In the genomic region with DNA sequence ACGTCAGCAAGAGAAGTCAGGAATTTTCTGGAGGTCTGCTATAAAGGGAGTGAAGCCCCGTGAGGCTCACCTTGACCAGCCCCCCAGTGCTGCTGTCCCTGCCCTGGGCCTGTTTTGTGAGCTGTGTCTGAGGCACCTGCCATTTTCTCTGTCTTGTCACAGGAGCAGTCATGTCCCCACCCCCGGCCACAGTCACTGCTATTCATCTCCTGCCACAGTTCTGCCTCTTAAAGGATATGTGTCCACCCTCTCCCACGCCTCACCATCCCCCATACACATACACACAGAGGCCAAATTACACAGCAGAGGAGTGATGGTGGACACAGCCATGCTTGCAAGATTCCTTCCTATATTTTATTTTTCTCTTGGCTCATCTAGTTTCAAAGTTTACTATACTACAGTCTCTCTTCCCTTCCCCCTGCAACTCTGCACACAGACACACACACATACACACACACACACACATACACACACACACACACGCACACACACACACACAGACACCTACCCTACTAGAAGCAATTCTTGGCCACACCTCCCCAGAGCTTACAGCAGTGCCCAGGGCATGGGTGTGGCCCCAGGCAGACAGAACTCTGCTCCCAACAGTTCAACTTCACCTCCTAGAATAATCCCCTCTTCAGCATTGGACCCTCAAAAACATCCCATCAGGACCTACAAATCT, we compare ENCODE assay signal across 11 cellular contexts.
DNase-seq lines count a peak whose midpoint lies in the region; ATAC-seq, FAIRE-seq and TF ChIP-seq lines count a peak whose summit lies in the region.
"Had no signal": no experiment of that assay in that cellular context is flagged by ENCODE, and none has a peak within 500 bp of the region (broad histone marks: within the 10 kb centered on the region; RNA-seq: fewer than 3 reads in every experiment).

No MANE protein-coding gene starts in this region.

- H3K36me3 Mint-ChIP-seq in astrocyte (ENCODE audit: low read depth, unreplicated experiment), result no peaks in the 10 kb centered on the region

- in situ Hi-C loops in GM23248 (cut with MboI), result no loop called here

- H3K27ac ChIP-seq in astrocyte (ENCODE audit: low read depth, low read length) (no peak overlapping the region), GM23248 (no peak overlapping the region), vagina (no peak overlapping the region)

- H3K79me2 ChIP-seq in astrocyte (ENCODE audit: insufficient read depth, low read length), result no peaks in the 10 kb centered on the region
- H3K79me2 ChIP-seq in GM23248 (ENCODE audit: insufficient read depth), result no peaks in the 10 kb centered on the region

- no peaks in the 10 kb centered on the region for H3K9me2 ChIP-seq in GM23248 (ENCODE audit: insufficient read depth)

- no peak for FAIRE-seq in astrocyte (lab: Jason Lieb, UNC)

- H4K20me1 ChIP-seq in astrocyte (ENCODE audit: insufficient read depth, low read length) (no peaks in the 10 kb centered on the region), GM23248 (ENCODE audit: insufficient read depth) (no peaks in the 10 kb centered on the region)

- peaks cover 30% of the 10 kb centered on the region for H3K4me1 Mint-ChIP-seq in astrocyte (ENCODE audit: low read depth, unreplicated experiment)

- TF ChIP-seq CTCF in astrocyte (IDR thresholded peaks at IDR 0.05; ENCODE audit: insufficient read depth, low read depth, low read length) (no peak), vagina (IDR thresholded peaks at IDR 0.05) (no peak)

- H3K9me3 ChIP-seq in astrocyte (ENCODE audit: insufficient read depth, low read depth, low read length), result no peaks in the 10 kb centered on the region
- H3K9me3 ChIP-seq in GM23248 (ENCODE audit: low read depth), result no peaks in the 10 kb centered on the region
- H3K9me3 ChIP-seq in vagina, result no peaks in the 10 kb centered on the region

- no peaks in the 10 kb centered on the region for H3F3A ChIP-seq in GM23248 (ENCODE audit: insufficient read depth)

- intact Hi-C loops in sciatic nerve (cut with DNase I), result no loop called here
- intact Hi-C loops in posterior vena cava (cut with DNase I), result no loop called here
- intact Hi-C loops in vagina (cut with DNase I), result no loop called here

- no peak overlapping the region for H3K4me2 ChIP-seq in astrocyte (ENCODE audit: low read length)
- no peak overlapping the region for H3K4me2 ChIP-seq in GM23248 (ENCODE audit: unreplicated experiment)

- no peaks in the 10 kb centered on the region for H3K4me1 ChIP-seq in astrocyte (ENCODE audit: insufficient read depth, low read length)
- H3K4me1 ChIP-seq in GM23248 (ENCODE audit: insufficient read depth), result no peaks in the 10 kb centered on the region
- no peaks in the 10 kb centered on the region for H3K4me1 ChIP-seq in vagina

- ATAC-seq in sciatic nerve, result peak; percentile 41

- TF ChIP-seq POLR2A in vagina (IDR thresholded peaks at IDR 0.05), result no peak

- no peak overlapping the region for H3K9ac ChIP-seq in astrocyte (ENCODE audit: low read length)
- no peak overlapping the region for H3K9ac ChIP-seq in GM23248

- peak; percentile 11 for DNase-seq in activated CD4-positive, alpha-beta T cell treated with anti-CD3 and anti-CD28 coated beads, Interleukin-2, amount 50 U/mL, for 1 hour
- no peak for DNase-seq in activated CD4-positive, alpha-beta T cell treated with anti-CD3 and anti-CD28 coated beads, Interleukin-2, amount 50 U/mL, for 4 hours
- DNase-seq in MV-4-11 (lab: John Stamatoyannopoulos, UW) (peak; percentile 25), astrocyte (ENCODE audit: low read depth) (no peak), sciatic nerve (ENCODE audit: low spot score) (no peak), GM23248 (no peak), posterior vena cava (ENCODE audit: low spot score) (no peak), vagina (ENCODE audit: extremely low spot score in 2 of 2) (no peak)
- DNase-seq: dermis blood vessel endothelial cell, NCI-H187 treated with DMSO at 0.1 percent for 48 hours, spleen had no signal

- H2AFZ ChIP-seq in astrocyte (ENCODE audit: low read depth, low read length) (no peak overlapping the region), GM23248 (no peak overlapping the region)

- WGBS in GM23248 (ENCODE audit: low coverage in 1 of 2, low lambda C conversion rate in 2 of 2, missing lambda C conversion rate in 2 of 2), 2 experiments, result 31 to 41% methylated on average over 5 of the region's 5 CpGs

- H3K4me3 Mint-ChIP-seq in astrocyte (ENCODE audit: unreplicated experiment), result no peak overlapping the region

- H3K36me3 ChIP-seq in astrocyte (ENCODE audit: insufficient read depth, low read length) (no peaks in the 10 kb centered on the region), GM23248 (ENCODE audit: low read depth) (no peaks in the 10 kb centered on the region), vagina (no peaks in the 10 kb centered on the region)
- H3K36me3 ChIP-seq: spleen had no signal

- no peak overlapping the region for H3K4me3 ChIP-seq in astrocyte (ENCODE audit: insufficient read depth, low read depth, low read length)
- no peak overlapping the region for H3K4me3 ChIP-seq in GM23248
- no peak overlapping the region for H3K4me3 ChIP-seq in vagina
- H3K4me3 ChIP-seq: spleen had no signal

- no peaks in the 10 kb centered on the region for H3K27me3 Mint-ChIP-seq in astrocyte (ENCODE audit: low read depth, unreplicated experiment)

- H3K27me3 ChIP-seq in astrocyte (ENCODE audit: insufficient read depth, low read length) (no peaks in the 10 kb centered on the region), GM23248 (replicated peaks; ENCODE audit: insufficient read depth) (peaks cover 7% of the 10 kb centered on the region; the same call in 1 of the 2 replicates), vagina (no peaks in the 10 kb centered on the region)
- H3K27me3 ChIP-seq: spleen had no signal

- peaks cover 6% of the 10 kb centered on the region for H3K9me3 Mint-ChIP-seq in astrocyte (ENCODE audit: unreplicated experiment)

- H3K27ac Mint-ChIP-seq in astrocyte (ENCODE audit: unreplicated experiment), result peak overlapping the region; percentile 53

Comparison
In these comparisons a context has a peak if more than half of its experiments do, and no peak if none do; other contexts are left out.
1. DNase-seq: peak in activated CD4-positive, alpha-beta T cell treated with anti-CD3 and anti-CD28 coated beads, Interleukin-2, amount 50 U/mL, for 1 hour (single experiment) and MV-4-11 (single experiment); none in activated CD4-positive, alpha-beta T cell treated with anti-CD3 and anti-CD28 coated beads, Interleukin-2, amount 50 U/mL, for 4 hours (0 of 2), astrocyte (single experiment), sciatic nerve (single experiment), GM23248 (single experiment), posterior vena cava (single experiment) and vagina (0 of 2).